ENCODE assay signal across 9 cellular contexts in genomic region chr5:39014544-39014943, GRCh38. TPM values are rescaled to one million over a fixed set of nuclear protein-coding genes. Genes with fewer than 3 reads are reported as not detected.
DNase-seq lines count a peak whose midpoint lies in the region; ATAC-seq and TF ChIP-seq lines count a peak whose summit lies in the region.
"Had no signal": no experiment of that assay in that cellular context is flagged by ENCODE, and none has a peak within 500 bp of the region (broad histone marks: within the 10 kb centered on the region; RNA-seq: fewer than 3 reads in every experiment).

No MANE protein-coding gene starts in this region.

- 2 to 5% methylated on average over 2 of the region's 2 CpGs for WGBS in aorta, 2 donors

- TF ChIP-seq CTCF in epithelial cell of proximal tubule (conservative IDR thresholded peaks at IDR 0.05; ENCODE audit: low read depth, low read length) = no peak

- DNase-seq in LHCN-M2 (ENCODE audit: low read depth) (peak; percentile 62), epithelial cell of proximal tubule (ENCODE audit: low read depth) (peak; percentile 64), left colon (no peak), aorta (no peak), SIG-M5 treated with dmso at 0.1 percent for 504 hours (lab: John Stamatoyannopoulos, UW; ENCODE audit: unreplicated experiment) (no peak), T1000 (lab: John Stamatoyannopoulos, UW) (no peak)
- DNase-seq in activated CD4-positive, alpha-beta T cell treated with anti-CD3 and anti-CD28 coated beads, Interleukin-2, amount 50 U/mL, for 1 hour = no peak
- DNase-seq: colonic mucosa, NCI-H1417 treated with DMSO at 0.1 percent for 48 hours had no signal

- H3K4me1 ChIP-seq in aorta (ENCODE audit: control insufficient read depth in 1 of 2, insufficient read depth in 2 of 2, low read length in 2 of 2) = no peaks in the 10 kb centered on the region
- H3K4me1 ChIP-seq: colonic mucosa had no signal

- H3K27ac ChIP-seq in aorta (ENCODE audit: low read depth in 1 of 2, low read length in 2 of 2) = no peak overlapping the region
- H3K27ac ChIP-seq: colonic mucosa had no signal

- H3K36me3 ChIP-seq in aorta (ENCODE audit: control insufficient read depth in 1 of 2, insufficient read depth in 2 of 2, low read length in 1 of 2) = peaks cover 0 to 1% of the 10 kb centered on the region in 2 donors
- H3K36me3 ChIP-seq: colonic mucosa had no signal

- H3K4me3 ChIP-seq in epithelial cell of proximal tubule (ENCODE audit: low read depth, low read length) (no peak overlapping the region), aorta (ENCODE audit: low read length in 2 of 2) (no peak overlapping the region)
- H3K4me3 ChIP-seq: colonic mucosa had no signal

- peak; percentile 41 for ATAC-seq in left colon
- peak; percentile 85 for ATAC-seq in aorta (ENCODE audit: low FRiP score)

- intact Hi-C loops in left colon (cut with DNase I, micrococcal nuclease) (no loop called here), aorta (cut with DNase I) (no loop called here)

- H3K9me3 ChIP-seq in aorta (ENCODE audit: control insufficient read depth, low read length) = no peaks in the 10 kb centered on the region
- H3K9me3 ChIP-seq: colonic mucosa had no signal

- H3K27me3 ChIP-seq in aorta (ENCODE audit: control insufficient read depth in 1 of 2, insufficient read depth in 2 of 2, low read length in 1 of 2) = no peaks in the 10 kb centered on the region
- H3K27me3 ChIP-seq: colonic mucosa had no signal

RNA-seq across cellular contexts. Expression of gene RICTOR, which starts 59.7 kb away (rescaled TPM):
- total RNA-seq in LHCN-M2 (2014; rRNA removed) (11.7 and 17.3 TPM in 2 replicates), epithelial cell of proximal tubule (10.1 and 13.8 TPM in 2 replicates), left colon (10 to 100 TPM; 22.6 to 31.0 TPM), aorta (10 to 100 TPM; 57.1 to 69.5 TPM)
- 1.2 TPM for polyA plus RNA-seq in LHCN-M2 (2012)
- 1 to 10 TPM; 3.9 to 6.3 TPM for polyA plus RNA-seq in aorta

Comparison
In these comparisons a context has a peak if more than half of its experiments do, and no peak if none do; other contexts are left out.
1. DNase-seq: peak in LHCN-M2 (single experiment) and epithelial cell of proximal tubule (single experiment); none in left colon (0 of 2), aorta (0 of 2), activated CD4-positive, alpha-beta T cell treated with anti-CD3 and anti-CD28 coated beads, Interleukin-2, amount 50 U/mL, for 1 hour (single experiment), SIG-M5 treated with dmso at 0.1 percent for 504 hours (single experiment) and T1000 (single experiment).